ENCODE assay signal across 8 cellular contexts in the genomic region with DNA sequence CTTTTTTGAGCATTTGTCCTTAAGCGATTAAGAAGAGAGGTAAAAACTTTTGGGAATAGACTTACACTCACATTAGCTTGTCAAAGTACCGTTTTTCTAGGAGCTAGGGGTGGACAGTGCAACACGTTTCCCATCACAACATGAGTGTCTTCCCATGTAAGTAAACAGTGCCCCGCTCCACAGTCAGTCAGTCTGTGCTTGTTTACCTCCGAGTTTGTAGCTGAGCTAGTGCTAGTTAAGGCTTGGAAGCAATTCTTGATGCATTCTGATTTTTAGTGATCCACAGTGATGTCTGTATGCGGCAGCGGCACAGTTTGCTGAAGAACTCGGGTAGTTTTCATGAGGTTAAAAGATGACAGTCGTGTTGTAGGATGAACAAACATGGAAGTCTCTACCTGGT. TPM values are rescaled to one million over a fixed set of nuclear protein-coding genes. Genes with fewer than 3 reads are reported as not detected.
DNase-seq lines count a peak whose midpoint lies in the region; TF ChIP-seq lines count a peak whose summit lies in the region.

No MANE protein-coding gene starts in this region.

- peak; percentile 22 for DNase-seq in NCI-H2227 treated with DMSO at 0.1 percent for 48 hours (lab: John Stamatoyannopoulos, UW)
- DNase-seq in NCI-H2227 (lab: John Stamatoyannopoulos, UW; ENCODE audit: unreplicated experiment): no peak
- peak in 1 of 2 experiments; percentile 33 for DNase-seq in SJCRH30
- DNase-seq in endodermal cell: no peak
- peak; percentile 5 for DNase-seq in neural progenitor cell (ENCODE audit: low spot score)
- no peak for DNase-seq in SKM-1 (lab: John Stamatoyannopoulos, UW; ENCODE audit: unreplicated experiment)
- DNase-seq in KBM-7: no peak
- no peak for DNase-seq in stimulated activated CD4-positive, alpha-beta T cell treated with anti-CD3 and anti-CD28 coated beads, Interleukin-12 subunit alpha, Interleukin-12 subunit beta, amount 100 ng/mL, for 4 hours

- WGBS in endodermal cell (ENCODE audit: insufficient coverage in 1 of 2, insufficient read length in 1 of 2), 2 experiments: 18 to 32% methylated on average over 6 to 9 of the region's 9 CpGs

- H3K4me2 ChIP-seq in neural progenitor cell: peak overlapping the region; percentile 86

- H3K4me3 ChIP-seq in SJCRH30 (peak overlapping the region; percentile 98), endodermal cell (ENCODE audit: low read length) (peak overlapping the region; percentile 99), neural progenitor cell (peak overlapping the region; percentile 90)

- H3F3A ChIP-seq in neural progenitor cell (ENCODE audit: low read depth): peaks cover 40% of the 10 kb centered on the region

- no peak overlapping the region for H2AFZ ChIP-seq in neural progenitor cell (replicated peaks)

- peak overlapping the region; percentile 98 for H3K27ac Mint-ChIP-seq in endodermal cell
- peak overlapping the region; percentile 98 for H3K27ac Mint-ChIP-seq in neural progenitor cell

- H3K4me1 Mint-ChIP-seq in endodermal cell: peaks cover 19% of the 10 kb centered on the region
- H3K4me1 Mint-ChIP-seq in neural progenitor cell: peaks cover 22% of the 10 kb centered on the region

- peaks cover 43% of the 10 kb centered on the region for H4K20me1 ChIP-seq in neural progenitor cell (ENCODE audit: low read depth)

- H3K4me1 ChIP-seq in SJCRH30: no peaks in the 10 kb centered on the region
- H3K4me1 ChIP-seq in endodermal cell (ENCODE audit: control insufficient read depth, insufficient read depth, low read length): no peaks in the 10 kb centered on the region
- peaks cover 11% of the 10 kb centered on the region for H3K4me1 ChIP-seq in neural progenitor cell

- H3K9ac ChIP-seq in endodermal cell (ENCODE audit: extremely low read depth, low read length, poor library complexity, severe bottlenecking) (peak overlapping the region; percentile 97), neural progenitor cell (peak overlapping the region; percentile 99)

- in situ Hi-C loops in KBM-7 (cut with MboI; ENCODE audit: low pct_unique_long_range_greater_than_20kb, low sequenced_read_pairs): no loop called here

- H3K36me3 ChIP-seq in SJCRH30 (0 out of 2 replicates have a peak, but pooled peaks cover 4% of the 10 kb centered on the region), endodermal cell (ENCODE audit: control insufficient read depth, insufficient read depth, low read length) (no peaks in the 10 kb centered on the region), neural progenitor cell (no peaks in the 10 kb centered on the region)

- H3K9me3 ChIP-seq in SJCRH30 (replicated peaks): 0 out of 2 replicates have a peak, but pooled peaks cover 2% of the 10 kb centered on the region
- no peaks in the 10 kb centered on the region for H3K9me3 ChIP-seq in endodermal cell (ENCODE audit: control insufficient read depth, low read length)
- H3K9me3 ChIP-seq in neural progenitor cell (ENCODE audit: low read depth): no peaks in the 10 kb centered on the region

- no peaks in the 10 kb centered on the region for H3K36me3 Mint-ChIP-seq in endodermal cell (ENCODE audit: low read depth)
- H3K36me3 Mint-ChIP-seq in neural progenitor cell: peaks cover 11% of the 10 kb centered on the region

- H3K27me3 Mint-ChIP-seq in endodermal cell (ENCODE audit: insufficient read depth): no peaks in the 10 kb centered on the region
- peaks cover 2% of the 10 kb centered on the region for H3K27me3 Mint-ChIP-seq in neural progenitor cell (ENCODE audit: insufficient read depth, low read depth)

- H3K4me3 Mint-ChIP-seq in endodermal cell: peak overlapping the region; percentile 88
- peak overlapping the region; percentile 98 for H3K4me3 Mint-ChIP-seq in neural progenitor cell

- H3K9me3 Mint-ChIP-seq in endodermal cell (no peaks in the 10 kb centered on the region), neural progenitor cell (peaks cover 5% of the 10 kb centered on the region)

- H3K27me3 ChIP-seq in SJCRH30 (no peaks in the 10 kb centered on the region), endodermal cell (ENCODE audit: control insufficient read depth, insufficient read depth, low read length, poor library complexity, severe bottlenecking) (no peaks in the 10 kb centered on the region), neural progenitor cell (no peaks in the 10 kb centered on the region)

- TF ChIP-seq CTCF in endodermal cell (conservative IDR thresholded peaks at IDR 0.05) (no peak), neural progenitor cell (IDR thresholded peaks at IDR 0.05) (no peak)

- peaks cover 57% of the 10 kb centered on the region for H3K79me2 ChIP-seq in neural progenitor cell (ENCODE audit: low read depth)

- H3K27ac ChIP-seq in SJCRH30: peak overlapping the region; percentile 94; the same call in 1 of the 2 replicates
- H3K27ac ChIP-seq in endodermal cell (ENCODE audit: low read depth, low read length): peak overlapping the region; percentile 98
- H3K27ac ChIP-seq in neural progenitor cell: peak overlapping the region; percentile 99

RNA-seq across cellular contexts. Expression of a gene that starts 0.9 kb away (rescaled TPM):
- total RNA-seq in SJCRH30 (2014; rRNA removed; shearing (Covaris generic)): 37.5 and 41.3 TPM in 2 replicates
- 10 to 100 TPM; 37.9 to 40.0 TPM for total RNA-seq in endodermal cell
- 49.7 TPM for polyA plus RNA-seq in endodermal cell (2013, experiment 1 of 2)
- polyA plus RNA-seq in endodermal cell (2013, experiment 2 of 2): 50.9 TPM
- total RNA-seq in neural progenitor cell (ENCODE audit: low replicate concordance): 79.1 and 99.1 TPM in 2 replicates

Comparison
In these comparisons a context has a peak if more than half of its experiments do, and no peak if none do; other contexts are left out.
1. DNase-seq: peak in NCI-H2227 treated with DMSO at 0.1 percent for 48 hours (single experiment) and neural progenitor cell (single experiment); none in NCI-H2227 (single experiment), endodermal cell (single experiment), SKM-1 (single experiment), KBM-7 (single experiment) and stimulated activated CD4-positive, alpha-beta T cell treated with anti-CD3 and anti-CD28 coated beads, Interleukin-12 subunit alpha, Interleukin-12 subunit beta, amount 100 ng/mL, for 4 hours (single experiment).
2. Peak in every context shown above with its lines, with median percentiles within 50 percentile points of each other: H3K27ac ChIP-seq and H3K4me3 ChIP-seq.